In genomic region chr2:46914578-46915230, GRCh38 we compare ENCODE assay signal across 8 cellular contexts. TPM values are rescaled to one million over a fixed set of nuclear protein-coding genes. Genes with fewer than 3 reads are reported as not detected.
DNase-seq lines count a peak whose midpoint lies in the region; ATAC-seq and TF ChIP-seq lines count a peak whose summit lies in the region.

No MANE protein-coding gene starts in this region.

- POLR2A ChIA-PET in Panc1 (lab: Charles Lee) = no interaction called here

- no peak for TF ChIP-seq POLR2A in GM18505 (IDR thresholded peaks at IDR 0.05; ENCODE audit: borderline replicate concordance, extremely low read depth, insufficient read depth, insufficient read length)

- H3K27ac ChIP-seq in DOHH2 (ENCODE audit: low read depth, low read length) (peak overlapping the region; percentile 72), Panc1 (ENCODE audit: low read length) (peak overlapping the region; percentile 88), neutrophil (peak overlapping the region; percentile 54)

- peak overlapping the region; percentile 93 for H3K4me3 ChIP-seq in DOHH2 (ENCODE audit: low read length)
- peak overlapping the region; percentile 74 to 77 for H3K4me3 ChIP-seq in Panc1 (ENCODE audit: low read depth in 2 of 2, low read length in 2 of 2)
- H3K4me3 ChIP-seq in neutrophil (ENCODE audit: low read depth in 1 of 2, low read length in 1 of 2) = peak overlapping the region; percentile 91 to 99

- H3K4me3 Mint-ChIP-seq in endothelial cell (ENCODE audit: unreplicated experiment) = peak overlapping the region; percentile 98

- H3K4me1 ChIP-seq in DOHH2 (ENCODE audit: control insufficient read depth, low read length) = peaks cover 43% of the 10 kb centered on the region
- H3K4me1 ChIP-seq in Panc1 (ENCODE audit: control insufficient read depth, insufficient read depth, low read length) = peaks cover 22% of the 10 kb centered on the region
- H3K4me1 ChIP-seq in neutrophil (ENCODE audit: control insufficient read depth in 1 of 2, insufficient read depth in 1 of 2, low read depth in 1 of 2, low read length in 1 of 2) = peaks cover 24 to 26% of the 10 kb centered on the region in 2 experiments

- peaks cover 21% of the 10 kb centered on the region for H3K27me3 Mint-ChIP-seq in endothelial cell (ENCODE audit: unreplicated experiment)

- H3K9me3 Mint-ChIP-seq in endothelial cell (ENCODE audit: unreplicated experiment) = no peaks in the 10 kb centered on the region

- peaks cover 4% of the 10 kb centered on the region for H3F3A ChIP-seq in DOHH2 (ENCODE audit: control insufficient read depth, insufficient read depth)

- peaks cover 20% of the 10 kb centered on the region; the same call in 1 of the 2 replicates for H4K20me1 ChIP-seq in DOHH2 (ENCODE audit: control insufficient read depth, insufficient read depth, low read depth, low read length)

- no TSS peak for BruUV-seq in Panc1 (replicated peaks; lab: Mats Ljungman, UMichigan)

- intact Hi-C loops in Panc1 (cut with micrococcal nuclease; ENCODE audit: unreplicated experiment) = no loop called here

- CTCF ChIA-PET in Panc1 (lab: Charles Lee) = no interaction called here

- peak overlapping the region; percentile 94 for H3K27ac Mint-ChIP-seq in endothelial cell (ENCODE audit: unreplicated experiment)

- no peaks in the 10 kb centered on the region for H3K9me3 ChIP-seq in DOHH2 (ENCODE audit: control insufficient read depth, insufficient read depth, low read length)
- no peaks in the 10 kb centered on the region for H3K9me3 ChIP-seq in Panc1 (ENCODE audit: control insufficient read depth, insufficient read depth, low read depth, low read length)
- no peaks in the 10 kb centered on the region for H3K9me3 ChIP-seq in neutrophil

- H3K79me2 ChIP-seq in DOHH2 (ENCODE audit: control insufficient read depth, low read length) = peaks cover 87% of the 10 kb centered on the region

- in situ Hi-C loops in Panc1 (cut with HindIII; ENCODE audit: low pct_unique_long_range_greater_than_20kb, low sequenced_read_pairs) = no loop called here

- H3K27me3 ChIP-seq in DOHH2 (ENCODE audit: control insufficient read depth, low read length) = no peaks in the 10 kb centered on the region
- no peaks in the 10 kb centered on the region for H3K27me3 ChIP-seq in Panc1 (ENCODE audit: control insufficient read depth, insufficient read depth, low read length)
- no peaks in the 10 kb centered on the region for H3K27me3 ChIP-seq in neutrophil

- peaks cover 14% of the 10 kb centered on the region for H3K36me3 Mint-ChIP-seq in endothelial cell (ENCODE audit: low read depth, unreplicated experiment)

- no peak for DNase-seq in Panc1 (ENCODE audit: low read depth, low spot score)
- no peak for DNase-seq in endothelial cell (ENCODE audit: low spot score)
- DNase-seq in NCI-H2107 (lab: John Stamatoyannopoulos, UW) = no peak
- no peak for DNase-seq in NCI-H128 (lab: John Stamatoyannopoulos, UW; ENCODE audit: unreplicated experiment)
- DNase-seq in stimulated activated CD4-positive, alpha-beta T cell treated with anti-CD3 and anti-CD28 coated beads, Interleukin-1b, Interleukin-23, amount 100 ng/mL, for 48 hours = no peak

- TF ChIP-seq CTCF in DOHH2 (IDR thresholded peaks at IDR 0.05; ENCODE audit: low read depth, low read length, poor library complexity, severe bottlenecking) = no peak
- no peak for TF ChIP-seq CTCF in Panc1 (IDR thresholded peaks at IDR 0.05)
- TF ChIP-seq CTCF in endothelial cell (IDR thresholded peaks at IDR 0.05; ENCODE audit: unreplicated experiment) = no peak
- no peak for TF ChIP-seq CTCF in neutrophil (IDR thresholded peaks at IDR 0.05)

- H3K4me1 Mint-ChIP-seq in endothelial cell (ENCODE audit: unreplicated experiment) = peaks cover 39% of the 10 kb centered on the region

- H3K9me2 ChIP-seq in DOHH2 (replicated peaks; ENCODE audit: control insufficient read depth, low read length) = no peaks in the 10 kb centered on the region

- peak overlapping the region; percentile 81 for H3K4me2 ChIP-seq in DOHH2 (ENCODE audit: low read length)

- ATAC-seq in Panc1 = no peak; the same call in 1 of the 2 replicates
- no peak for ATAC-seq in GM18505 (IDR thresholded peaks at IDR 0.05; ENCODE audit: unreplicated experiment)

- H3K36me3 ChIP-seq in DOHH2 (ENCODE audit: control insufficient read depth, low read length) (peaks cover 36% of the 10 kb centered on the region), Panc1 (ENCODE audit: control insufficient read depth, insufficient read depth, low read length) (peaks cover 5% of the 10 kb centered on the region; the same call in 1 of the 2 replicates), neutrophil (peaks cover 3% of the 10 kb centered on the region)

RNA-seq across cellular contexts. Expression of gene MCFD2, which starts 0.9 kb away (rescaled TPM):
- total RNA-seq in Panc1 (2021; ENCODE audit: unreplicated experiment) = 84.9 TPM
- 49.7 TPM for polyA plus RNA-seq in Panc1 (2012; ENCODE audit: insufficient read length)
- 121 TPM for total RNA-seq in endothelial cell (ENCODE audit: unreplicated experiment)

RNA-seq across cellular contexts. Expression of gene TTC7A, which starts 26.3 kb away (rescaled TPM):
- total RNA-seq in Panc1 (2021; ENCODE audit: unreplicated experiment) (11.9 TPM), endothelial cell (ENCODE audit: unreplicated experiment) (10.8 TPM)
- 12.5 TPM for polyA plus RNA-seq in Panc1 (2012; ENCODE audit: insufficient read length)
